ENCODE assay signal across 8 cellular contexts in genomic region chr19:6532244-6532999, GRCh38. TPM values are rescaled to one million over a fixed set of nuclear protein-coding genes. Genes with fewer than 3 reads are reported as not detected.
A peak's percentile ranks its signal among the peaks of the same experiment; 100 is the strongest.
DNase-seq lines count a peak whose midpoint lies in the region; ATAC-seq, FAIRE-seq and TF ChIP-seq lines count a peak whose summit lies in the region.

No MANE protein-coding gene starts in this region.

- H3K36me3 ChIP-seq in kidney epithelial cell (ENCODE audit: control insufficient read depth, insufficient read depth, low read length), result peaks cover 7% of the 10 kb centered on the region

- H3K9me3 Mint-ChIP-seq in activated B cell treated with CpG ODN at 0.5 μM for 24 hours, result peaks cover 5% of the 10 kb centered on the region

- H3K27me3 Mint-ChIP-seq in activated B cell treated with CpG ODN at 0.5 μM for 24 hours, result peaks cover 9% of the 10 kb centered on the region

- no peaks in the 10 kb centered on the region for H3K27me3 ChIP-seq in kidney epithelial cell (ENCODE audit: control insufficient read depth, insufficient read depth, low read length)

- H3K27ac Mint-ChIP-seq in activated B cell treated with CpG ODN at 0.5 μM for 24 hours, result peak overlapping the region; percentile 68

- peak; percentile 66 for DNase-seq in CD1c-positive myeloid dendritic cell (ENCODE audit: extremely low spot score)
- DNase-seq in HFF-Myc (ENCODE audit: extremely low read depth, low read depth), result no peak
- peak; percentile 31 for DNase-seq in activated B cell treated with CpG ODN at 0.5 μM for 24 hours
- DNase-seq in kidney epithelial cell (ENCODE audit: low read depth), result no peak
- DNase-seq in kidney glomerular epithelial cell (lab: John Stamatoyannopoulos, UW), result no peak
- DNase-seq in medulla oblongata (ENCODE audit: extremely low spot score), result no peak
- no peak for DNase-seq in SW480 (ENCODE audit: low spot score)
- DNase-seq in RCC 7860 (ENCODE audit: low spot score), result no peak

- H3K36me3 Mint-ChIP-seq in activated B cell treated with CpG ODN at 0.5 μM for 24 hours (ENCODE audit: low read depth), result peaks cover 15% of the 10 kb centered on the region

- peak; percentile 5 for ATAC-seq in activated B cell treated with CpG ODN at 0.5 μM for 24 hours (ENCODE audit: low read depth)

- CTCF ChIA-PET in activated B cell treated with CpG ODN at 0.5 μM for 24 hours (lab: Charles Lee), result interaction anchor here (1.4 kb wide), 1 partner anchor 20 kb away, joined by 4 read pairs; no protein-coding TSS in a partner anchor

- H3K4me3 ChIP-seq in HFF-Myc (replicated peaks; ENCODE audit: low read depth, low read length), result peak overlapping the region; percentile 49
- H3K4me3 ChIP-seq in kidney epithelial cell (ENCODE audit: low read depth, low read length), result peak overlapping the region; percentile 75

- TF ChIP-seq CTCF in HFF-Myc (IDR thresholded peaks at IDR 0.05; ENCODE audit: low read depth, low read length, missing control alignments) (no peak), activated B cell treated with CpG ODN at 0.5 μM for 24 hours (IDR thresholded peaks at IDR 0.05) (no peak), kidney epithelial cell (IDR thresholded peaks at IDR 0.05; ENCODE audit: insufficient read depth, low read length, poor library complexity, severe bottlenecking) (no peak)

- peaks cover 76% of the 10 kb centered on the region for H3K4me1 Mint-ChIP-seq in activated B cell treated with CpG ODN at 0.5 μM for 24 hours

- peak overlapping the region; percentile 78 for H3K4me3 Mint-ChIP-seq in activated B cell treated with CpG ODN at 0.5 μM for 24 hours

- POLR2A ChIA-PET in activated B cell treated with CpG ODN at 0.5 μM for 24 hours (lab: Charles Lee), result interaction anchor here (0.5 to 3.1 kb wide), 7 partner anchors 10 to 69 kb away, joined by 3 to 36 read pairs (median 5); no protein-coding TSS in a partner anchor

- intact Hi-C loops in activated B cell treated with CpG ODN at 0.5 μM for 24 hours (cut with micrococcal nuclease), result no loop called here

- FAIRE-seq in RCC 7860 (lab: Jason Lieb, UNC), result no peak

RNA-seq across cellular contexts. Expression of gene TNFSF9, which starts 1.6 kb away (rescaled TPM):
- total RNA-seq in activated B cell treated with CpG ODN at 0.5 μM for 24 hours, result 6.0 and 7.1 TPM in 2 replicates
- 8.9 and 12.3 TPM in 2 replicates for total RNA-seq in kidney epithelial cell

RNA-seq across cellular contexts. Expression of gene TUBB4A, which starts 30.3 kb away (rescaled TPM):
- total RNA-seq in activated B cell treated with CpG ODN at 0.5 μM for 24 hours (13.2 and 16.8 TPM in 2 replicates), kidney epithelial cell (1.3 and 4.0 TPM in 2 replicates)

RNA-seq across cellular contexts. Expression of gene DENND1C, which starts 50.8 kb away (rescaled TPM):
- total RNA-seq in activated B cell treated with CpG ODN at 0.5 μM for 24 hours, result 90.0 and 95.1 TPM in 2 replicates
- total RNA-seq in kidney epithelial cell, result 1.6 and 4.6 TPM in 2 replicates

RNA-seq across cellular contexts. Expression of gene CD70, which starts 58.5 kb away (rescaled TPM):
- total RNA-seq in activated B cell treated with CpG ODN at 0.5 μM for 24 hours, result 29.3 and 29.7 TPM in 2 replicates
- 16.0 and 21.4 TPM in 2 replicates for total RNA-seq in kidney epithelial cell

Comparison
In these comparisons a context has a peak if more than half of its experiments do, and no peak if none do; other contexts are left out.
1. DNase-seq: peak in CD1c-positive myeloid dendritic cell (single experiment) and activated B cell treated with CpG ODN at 0.5 μM for 24 hours (single experiment); none in HFF-Myc (single experiment), kidney epithelial cell (single experiment), kidney glomerular epithelial cell (single experiment), medulla oblongata (single experiment), SW480 (single experiment) and RCC 7860 (single experiment).
2. RNA of gene DENND1C, which starts 50.8 kb away (total RNA-seq): 90.0 to 95.1 TPM in activated B cell treated with CpG ODN at 0.5 μM for 24 hours; 1.6 to 4.6 TPM in kidney epithelial cell; every median in the first group is over 10 times any median in the second.